Comparison of ENCODE assay signal across 10 cellular contexts in the genomic region with DNA sequence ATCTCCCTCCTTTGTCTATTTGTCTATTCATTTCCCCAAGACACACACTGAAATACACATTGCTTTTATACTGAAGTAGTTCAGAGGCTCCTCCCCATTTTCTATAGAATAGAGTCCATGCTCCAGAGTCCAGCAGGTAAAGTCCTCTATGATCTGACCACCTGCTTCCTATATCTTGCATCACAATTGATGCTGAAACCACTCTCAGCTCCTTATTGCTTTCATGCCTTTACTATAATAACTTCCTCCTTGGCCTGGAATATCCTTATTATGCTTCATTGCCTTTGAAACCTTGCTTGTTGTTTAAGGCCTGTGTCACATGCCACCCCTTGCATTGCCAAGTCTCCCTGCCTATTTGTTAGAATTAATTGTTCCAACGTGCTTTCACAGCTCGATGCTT. TPM values are rescaled to one million over a fixed set of nuclear protein-coding genes. Genes with fewer than 3 reads are reported as not detected.
"Had no signal": no experiment of that assay in that cellular context is flagged by ENCODE, and none has a peak within 500 bp of the region (broad histone marks: within the 10 kb centered on the region; RNA-seq: fewer than 3 reads in every experiment).

No MANE protein-coding gene starts in this region.

- H3K4me1 ChIP-seq: HAP-1 had no signal

- DNase-seq: GOT3, H7, H9, HCEC 1CT, HFFc6 had no signal

- H3K4me3 ChIP-seq: GM23338, HAP-1 had no signal

- H3K9me3 ChIP-seq: HAP-1 had no signal

- H3K4me2 ChIP-seq: GM23338 had no signal

- H3K27ac Mint-ChIP-seq: GM23338, H9, HFFc6 had no signal

- H3K4me1 Mint-ChIP-seq: GM23338, H9 had no signal

- H3K4me3 Mint-ChIP-seq: GM23338, H9, HFFc6 had no signal

- H3K36me3 ChIP-seq: HAP-1 had no signal

- H3K9me3 Mint-ChIP-seq: HFFc6 had no signal

- ATAC-seq: GM23338, HCT116 had no signal

RNA-seq across cellular contexts. Expression of gene OR6Q1, which starts 12.6 kb away (rescaled TPM):
- total RNA-seq: GM23338, H1, H4, H7, H9, HFFc6 had no signal
- polyA plus RNA-seq: GM23338, H1 had no signal

RNA-seq across cellular contexts. Expression of gene OR9Q1, which starts 19.7 kb away (rescaled TPM):
- total RNA-seq: GM23338, H1, H4, H7, H9, HFFc6 had no signal
- polyA plus RNA-seq: GM23338, H1 had no signal
